In the genomic region with DNA sequence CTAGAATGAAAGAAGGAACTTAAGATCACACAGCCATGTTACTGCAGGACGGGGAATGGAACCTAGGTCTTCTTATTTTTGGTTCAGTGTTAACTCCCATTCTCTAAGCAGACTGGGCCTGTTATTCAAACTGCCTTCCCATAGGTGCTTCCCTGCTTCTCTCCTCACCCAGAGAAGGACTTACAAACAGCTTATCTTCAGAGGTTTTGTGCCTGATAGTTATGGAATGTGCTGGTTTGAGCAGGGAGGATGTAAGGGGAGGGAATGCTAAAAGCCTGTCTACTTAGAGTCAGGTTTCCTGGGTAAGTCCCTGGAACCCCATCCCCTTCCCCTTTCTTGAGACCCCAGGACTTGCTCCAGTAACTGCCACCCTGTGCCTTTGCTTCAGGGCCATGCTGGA, we compare ENCODE assay signal across 18 cellular contexts. TPM values are rescaled to one million over a fixed set of nuclear protein-coding genes. Genes with fewer than 3 reads are reported as not detected.
DNase-seq lines count a peak whose midpoint lies in the region; ATAC-seq, FAIRE-seq and TF ChIP-seq lines count a peak whose summit lies in the region.
"Had no signal": no experiment of that assay in that cellular context is flagged by ENCODE, and none has a peak within 500 bp of the region (broad histone marks: within the 10 kb centered on the region; RNA-seq: fewer than 3 reads in every experiment).

No MANE protein-coding gene starts in this region.

- no peak for TF ChIP-seq CTCF in choroid plexus epithelial cell (conservative IDR thresholded peaks at IDR 0.05; ENCODE audit: low read depth, low read length)
- TF ChIP-seq CTCF in osteocyte (IDR thresholded peaks at IDR 0.05): no peak

- no peak for ATAC-seq in GM19467 (IDR thresholded peaks at IDR 0.05; ENCODE audit: unreplicated experiment)
- ATAC-seq in GM21515 (IDR thresholded peaks at IDR 0.05; ENCODE audit: unreplicated experiment): no peak

- CTCF ChIA-PET in activated naive CD4-positive, alpha-beta T cell treated with anti-CD3 and anti-CD28 coated beads, Interleukin-2, amount 10 ng/mL, durations not matched to agents 7 days and 5 days (lab: Charles Lee): interaction anchor here (0.6 to 2.4 kb wide), 8 partner anchors 9 to 235 kb away, joined by 3 to 10 read pairs (median 4); no protein-coding TSS in a partner anchor
- CTCF ChIA-PET in activated CD4-positive, alpha-beta memory T cell treated with anti-CD3 and anti-CD28 coated beads for 36 hours (lab: Charles Lee): interaction anchor here (0.7 to 3.2 kb wide), 10 partner anchors 9 to 213 kb away, joined by 3 to 14 read pairs (median 4); no protein-coding TSS in a partner anchor

- POLR2A ChIA-PET in activated CD4-positive, alpha-beta memory T cell treated with anti-CD3 and anti-CD28 coated beads for 36 hours (lab: Charles Lee): interaction anchor here (0.6 to 5.9 kb wide), 16 partner anchors 9 to 84 kb away, joined by 3 to 83 read pairs (median 6); a partner anchor contains a TSS

- intact Hi-C loops in activated CD4-positive, alpha-beta memory T cell treated with anti-CD3 and anti-CD28 coated beads for 36 hours (cut with micrococcal nuclease): loop anchor here (1.0 kb wide), 5 partner anchors 21 to 54 kb away; a partner anchor contains a TSS

- H3K4me3 ChIP-seq in choroid plexus epithelial cell (ENCODE audit: low read depth, low read length): no peak overlapping the region
- H3K4me3 ChIP-seq: esophagus muscularis mucosa, HAP-1, thoracic aorta had no signal

- no peaks in the 10 kb centered on the region for H3K9me3 Mint-ChIP-seq in activated naive CD4-positive, alpha-beta T cell treated with anti-CD3 and anti-CD28 coated beads, Interleukin-2, amount 10 ng/mL, durations not matched to agents 7 days and 5 days
- no peaks in the 10 kb centered on the region for H3K9me3 Mint-ChIP-seq in activated CD4-positive, alpha-beta memory T cell treated with anti-CD3 and anti-CD28 coated beads for 36 hours
- no peaks in the 10 kb centered on the region for H3K9me3 Mint-ChIP-seq in osteocyte (ENCODE audit: unreplicated experiment)
- H3K9me3 Mint-ChIP-seq: dendritic cell treated with granulocyte-macrophage colony-stimulating factor and Interleukin-4, amounts not matched to agents 40 ng/mL and 50 ng/mL, for 4 days had no signal

- H3K36me3 Mint-ChIP-seq in activated naive CD4-positive, alpha-beta T cell treated with anti-CD3 and anti-CD28 coated beads, Interleukin-2, amount 10 ng/mL, durations not matched to agents 7 days and 5 days: peaks cover 59% of the 10 kb centered on the region
- H3K36me3 Mint-ChIP-seq in activated CD4-positive, alpha-beta memory T cell treated with anti-CD3 and anti-CD28 coated beads for 36 hours: peaks cover 30% of the 10 kb centered on the region
- H3K36me3 Mint-ChIP-seq in osteocyte (ENCODE audit: unreplicated experiment): peaks cover 10% of the 10 kb centered on the region

- no peak for DNase-seq in activated naive CD4-positive, alpha-beta T cell treated with anti-CD3 and anti-CD28 coated beads, Interleukin-2, amount 10 ng/mL, durations not matched to agents 7 days and 5 days
- no peak for DNase-seq in activated naive CD4-positive, alpha-beta T cell treated with Interleukin-2 at 50 U/mL for 16 hours
- no peak for DNase-seq in activated CD4-positive, alpha-beta memory T cell treated with anti-CD3 and anti-CD28 coated beads for 36 hours
- peak; percentile 35 for DNase-seq in choroid plexus epithelial cell (ENCODE audit: low read depth)
- peak; percentile 40 for DNase-seq in osteocyte (ENCODE audit: extremely low spot score, unreplicated experiment)
- no peak for DNase-seq in urothelium cell line (ENCODE audit: low spot score)
- DNase-seq: activated CD4-positive, CD25-positive, alpha-beta regulatory T cell; head of caudate nucleus; kidney glomerular epithelial cell; NCI-H1436; stimulated activated CD4-positive, alpha-beta T cell treated with anti-CD3 and anti-CD28 coated beads, Interleukin-4, amount 100 ng/mL, for 1 hour had no signal

- no peak for FAIRE-seq in urothelium cell line (lab: Jason Lieb, UNC)
- FAIRE-seq: D721Med had no signal

- H3K4me1 Mint-ChIP-seq in activated naive CD4-positive, alpha-beta T cell treated with anti-CD3 and anti-CD28 coated beads, Interleukin-2, amount 10 ng/mL, durations not matched to agents 7 days and 5 days: peaks cover 63% of the 10 kb centered on the region
- H3K4me1 Mint-ChIP-seq in activated CD4-positive, alpha-beta memory T cell treated with anti-CD3 and anti-CD28 coated beads for 36 hours (ENCODE audit: low read depth): peaks cover 56% of the 10 kb centered on the region
- H3K4me1 Mint-ChIP-seq in osteocyte (ENCODE audit: unreplicated experiment): peaks cover 16% of the 10 kb centered on the region

- peak overlapping the region; percentile 9 for H3K4me3 Mint-ChIP-seq in activated naive CD4-positive, alpha-beta T cell treated with anti-CD3 and anti-CD28 coated beads, Interleukin-2, amount 10 ng/mL, durations not matched to agents 7 days and 5 days
- H3K4me3 Mint-ChIP-seq in activated CD4-positive, alpha-beta memory T cell treated with anti-CD3 and anti-CD28 coated beads for 36 hours: no peak overlapping the region
- H3K4me3 Mint-ChIP-seq in osteocyte (ENCODE audit: unreplicated experiment): no peak overlapping the region
- H3K4me3 Mint-ChIP-seq: dendritic cell treated with granulocyte-macrophage colony-stimulating factor and Interleukin-4, amounts not matched to agents 40 ng/mL and 50 ng/mL, for 4 days had no signal

- H3K27me3 Mint-ChIP-seq in activated naive CD4-positive, alpha-beta T cell treated with anti-CD3 and anti-CD28 coated beads, Interleukin-2, amount 10 ng/mL, durations not matched to agents 7 days and 5 days: no peaks in the 10 kb centered on the region
- no peaks in the 10 kb centered on the region for H3K27me3 Mint-ChIP-seq in activated CD4-positive, alpha-beta memory T cell treated with anti-CD3 and anti-CD28 coated beads for 36 hours
- no peaks in the 10 kb centered on the region for H3K27me3 Mint-ChIP-seq in osteocyte (ENCODE audit: unreplicated experiment)
- H3K27me3 Mint-ChIP-seq: dendritic cell treated with granulocyte-macrophage colony-stimulating factor and Interleukin-4, amounts not matched to agents 40 ng/mL and 50 ng/mL, for 4 days had no signal

- peak overlapping the region; percentile 98 for H3K27ac Mint-ChIP-seq in activated naive CD4-positive, alpha-beta T cell treated with anti-CD3 and anti-CD28 coated beads, Interleukin-2, amount 10 ng/mL, durations not matched to agents 7 days and 5 days
- H3K27ac Mint-ChIP-seq in activated CD4-positive, alpha-beta memory T cell treated with anti-CD3 and anti-CD28 coated beads for 36 hours: peak overlapping the region; percentile 95
- no peak overlapping the region for H3K27ac Mint-ChIP-seq in osteocyte (ENCODE audit: unreplicated experiment)
- H3K27ac Mint-ChIP-seq: dendritic cell treated with granulocyte-macrophage colony-stimulating factor and Interleukin-4, amounts not matched to agents 40 ng/mL and 50 ng/mL, for 4 days had no signal

RNA-seq across cellular contexts. Expression of a gene that starts 4.2 kb away (rescaled TPM):
- 10 to 100 TPM; 69.7 to 71.0 TPM for total RNA-seq in activated CD4-positive, alpha-beta memory T cell treated with anti-CD3 and anti-CD28 coated beads for 36 hours
- 53.3 and 69.5 TPM in 2 replicates for total RNA-seq in osteocyte

RNA-seq across cellular contexts. Expression of a gene that starts 30.1 kb away (rescaled TPM):
- total RNA-seq in activated CD4-positive, alpha-beta memory T cell treated with anti-CD3 and anti-CD28 coated beads for 36 hours: 100 to 1,000 TPM; 183 to 189 TPM
- total RNA-seq in osteocyte: 194 and 212 TPM in 2 replicates

RNA-seq across cellular contexts. Expression of a gene that starts 53.7 kb away (rescaled TPM):
- total RNA-seq in activated CD4-positive, alpha-beta memory T cell treated with anti-CD3 and anti-CD28 coated beads for 36 hours: 10 to 100 TPM; 70.2 to 72.5 TPM
- 84.7 and 86.8 TPM in 2 replicates for total RNA-seq in osteocyte

Comparison
In these comparisons a context has a peak if more than half of its experiments do, and no peak if none do; other contexts are left out.
1. DNase-seq: peak in choroid plexus epithelial cell (single experiment) and osteocyte (single experiment); none in activated naive CD4-positive, alpha-beta T cell treated with anti-CD3 and anti-CD28 coated beads, Interleukin-2, amount 10 ng/mL, durations not matched to agents 7 days and 5 days (single experiment), activated naive CD4-positive, alpha-beta T cell treated with Interleukin-2 at 50 U/mL for 16 hours (single experiment), activated CD4-positive, alpha-beta memory T cell treated with anti-CD3 and anti-CD28 coated beads for 36 hours (single experiment) and urothelium cell line (single experiment).